In genomic region chr1:207050768-207051614, GRCh38 we compare ENCODE assay signal across 8 cellular contexts. TPM values are rescaled to one million over a fixed set of nuclear protein-coding genes. Genes with fewer than 3 reads are reported as not detected.
DNase-seq lines count a peak whose midpoint lies in the region; ATAC-seq and TF ChIP-seq lines count a peak whose summit lies in the region.

YOD1 (minus strand) TSS chr1:207051208; CDS start chr1:207051030, 178 bp downstream.

- peak within 1 kb of the TSS; percentile 95 for H3K27ac Mint-ChIP-seq in T-helper 17 cell

- peaks cover 29% of the 10 kb centered on the region for H3K4me1 Mint-ChIP-seq in T-helper 17 cell

- WGBS in prostate gland: 11% methylated on average over 47 of the region's 47 CpGs

- H3K27me3 Mint-ChIP-seq in T-helper 17 cell: no peaks in the 10 kb centered on the region

- intact Hi-C loops in prostate gland (cut with DNase I): no loop called here
- intact Hi-C loops in upper lobe of right lung (cut with DNase I): no loop called here

- peaks cover 0 to 54% of the 10 kb centered on the region in 2 donors for H3K4me1 ChIP-seq in right atrium auricular region
- no peaks in the 10 kb centered on the region for H3K4me1 ChIP-seq in prostate gland (replicated peaks)
- H3K4me1 ChIP-seq in upper lobe of right lung: peaks cover 37% of the 10 kb centered on the region

- DNase-seq in G401 (ENCODE audit: low spot score) (peak; percentile 92), NCI-H1694 treated with DMSO at 0.1 percent for 48 hours (lab: John Stamatoyannopoulos, UW) (peak; percentile 56), T-helper 17 cell (peak; percentile 74 to 84 (median 78)), right atrium auricular region (ENCODE audit: low spot score) (peak; percentile 92), prostate gland (ENCODE audit: low spot score) (peak; percentile 82), upper lobe of right lung (peak; percentile 95)

- H3K4me3 ChIP-seq in right atrium auricular region (peak within 1 kb of the TSS; percentile 79 to 83), prostate gland (peak within 1 kb of the TSS; percentile 75 to 87), upper lobe of right lung (peak within 1 kb of the TSS; percentile 86)

- in situ Hi-C loops in G401 (cut with HindIII; ENCODE audit: low sequenced_read_pairs): no loop called here

- TF ChIP-seq CTCF in right atrium auricular region (IDR thresholded peaks at IDR 0.05): no peak
- no peak for TF ChIP-seq CTCF in prostate gland (IDR thresholded peaks at IDR 0.05)
- no peak for TF ChIP-seq CTCF in upper lobe of right lung (IDR thresholded peaks at IDR 0.05)

- peak; percentile 46 for ATAC-seq in HG02571 (IDR thresholded peaks at IDR 0.05; ENCODE audit: unreplicated experiment)
- peak; percentile 56 for ATAC-seq in T-helper 17 cell
- ATAC-seq in upper lobe of right lung: peak; percentile 67

- H3K4me3 Mint-ChIP-seq in T-helper 17 cell: peak within 1 kb of the TSS; percentile 99

- H3K27me3 ChIP-seq in right atrium auricular region (no peaks in the 10 kb centered on the region), prostate gland (replicated peaks; ENCODE audit: insufficient read depth) (no peaks in the 10 kb centered on the region), upper lobe of right lung (no peaks in the 10 kb centered on the region)

- no peaks in the 10 kb centered on the region for H3K36me3 Mint-ChIP-seq in T-helper 17 cell (ENCODE audit: low read depth)

- H3K36me3 ChIP-seq in right atrium auricular region: peaks cover 12% of the 10 kb centered on the region
- H3K36me3 ChIP-seq in prostate gland: no peaks in the 10 kb centered on the region
- H3K36me3 ChIP-seq in upper lobe of right lung: peaks cover 29% of the 10 kb centered on the region

- peak; percentile 59 for TF ChIP-seq POLR2A in prostate gland (IDR thresholded peaks at IDR 0.05)

- peak within 1 kb of the TSS; percentile 69 for H3K27ac ChIP-seq in angular gyrus (ENCODE audit: low read depth, low read length)
- peak within 1 kb of the TSS; percentile 97 to 98 for H3K27ac ChIP-seq in right atrium auricular region
- peak within 1 kb of the TSS; percentile 89 to 95 for H3K27ac ChIP-seq in prostate gland
- peak within 1 kb of the TSS; percentile 86 for H3K27ac ChIP-seq in upper lobe of right lung

- H3K9me3 ChIP-seq in T-helper 17 cell (ENCODE audit: control insufficient read depth, low read length, poor library complexity, severe bottlenecking) (no peaks in the 10 kb centered on the region), right atrium auricular region (no peaks in the 10 kb centered on the region), prostate gland (no peaks in the 10 kb centered on the region), upper lobe of right lung (no peaks in the 10 kb centered on the region)

RNA-seq across cellular contexts. Expression of gene YOD1, which starts in this region (rescaled TPM):
- 9.6 and 14.9 TPM in 2 replicates for total RNA-seq in G401 (2014; rRNA removed; shearing (Covaris generic))
- total RNA-seq in T-helper 17 cell (10 to 100 TPM in 1 of 2 donors, 1 to 10 TPM in 1; 8.3 to 14.4 TPM), right atrium auricular region (1 to 10 TPM; 3.5 to 4.7 TPM), prostate gland (10 to 100 TPM in 1 of 2 donors, 1 to 10 TPM in 1; 6.2 to 10.8 TPM), upper lobe of right lung (7.0 TPM)

Comparison
In these comparisons a context has a peak if more than half of its experiments do, and no peak if none do; other contexts are left out.
1. Peak in every context shown above with its lines: DNase-seq, ATAC-seq, H3K4me3 ChIP-seq and H3K27ac ChIP-seq.